Comparison of ENCODE assay signal across 16 cellular contexts in genomic region chr14:65419593-65420252, GRCh38.
"Had no signal": no experiment of that assay in that cellular context is flagged by ENCODE, and none has a peak within 500 bp of the region (broad histone marks: within the 10 kb centered on the region; RNA-seq: fewer than 3 reads in every experiment).

No MANE protein-coding gene starts in this region.

- H3K9me3 ChIP-seq: heart left ventricle, sigmoid colon, suprapubic skin, upper lobe of left lung had no signal

- H3K36me3 ChIP-seq: heart left ventricle, sigmoid colon, suprapubic skin, upper lobe of left lung had no signal

- H3K27me3 Mint-ChIP-seq: activated CD4-positive, alpha-beta memory T cell treated with anti-CD3 and anti-CD28 coated beads for 36 hours had no signal

- H3K27ac Mint-ChIP-seq: activated CD4-positive, alpha-beta memory T cell treated with anti-CD3 and anti-CD28 coated beads for 36 hours; nephron progenitor cell had no signal

- FAIRE-seq: colon, frontal cortex, islet of Langerhans, TTC549 had no signal

- ATAC-seq: heart left ventricle had no signal

- H3K27me3 ChIP-seq: heart left ventricle, sigmoid colon, suprapubic skin, upper lobe of left lung had no signal

- H3K4me3 ChIP-seq: heart left ventricle, sigmoid colon, suprapubic skin, upper lobe of left lung had no signal

- DNase-seq: activated CD4-positive, alpha-beta memory T cell treated with anti-CD3 and anti-CD28 coated beads for 36 hours; activated CD4-positive, CD25-positive, alpha-beta regulatory T cell treated with anti-CD3 and anti-CD28 coated beads, Interleukin-2, amount 50 U/mL, for 72 hours; activated CD8-positive, alpha-beta memory T cell treated with anti-CD3 and anti-CD28 coated beads, Interleukin-2, amount 50 U/mL, for 48 hours; activated naive CD4-positive, alpha-beta T cell treated with Interleukin-2 at 50 U/mL for 16 hours; heart left ventricle; mammary epithelial cell; nephron progenitor cell; sigmoid colon; stimulated activated CD4-positive, alpha-beta T cell treated with anti-CD3 and anti-CD28 coated beads, Interleukin-2, amount 100 ng/mL, for 48 hours; stimulated activated naive CD4-positive, alpha-beta T cell treated with Interleukin-2 at 50 U/mL for 16 hours; upper lobe of left lung had no signal

- H3K9me3 Mint-ChIP-seq: activated CD4-positive, alpha-beta memory T cell treated with anti-CD3 and anti-CD28 coated beads for 36 hours; nephron progenitor cell had no signal

- H3K4me3 Mint-ChIP-seq: activated CD4-positive, alpha-beta memory T cell treated with anti-CD3 and anti-CD28 coated beads for 36 hours; nephron progenitor cell had no signal

- H3K27ac ChIP-seq: heart left ventricle, sigmoid colon, suprapubic skin, upper lobe of left lung had no signal
